In the genomic region with DNA sequence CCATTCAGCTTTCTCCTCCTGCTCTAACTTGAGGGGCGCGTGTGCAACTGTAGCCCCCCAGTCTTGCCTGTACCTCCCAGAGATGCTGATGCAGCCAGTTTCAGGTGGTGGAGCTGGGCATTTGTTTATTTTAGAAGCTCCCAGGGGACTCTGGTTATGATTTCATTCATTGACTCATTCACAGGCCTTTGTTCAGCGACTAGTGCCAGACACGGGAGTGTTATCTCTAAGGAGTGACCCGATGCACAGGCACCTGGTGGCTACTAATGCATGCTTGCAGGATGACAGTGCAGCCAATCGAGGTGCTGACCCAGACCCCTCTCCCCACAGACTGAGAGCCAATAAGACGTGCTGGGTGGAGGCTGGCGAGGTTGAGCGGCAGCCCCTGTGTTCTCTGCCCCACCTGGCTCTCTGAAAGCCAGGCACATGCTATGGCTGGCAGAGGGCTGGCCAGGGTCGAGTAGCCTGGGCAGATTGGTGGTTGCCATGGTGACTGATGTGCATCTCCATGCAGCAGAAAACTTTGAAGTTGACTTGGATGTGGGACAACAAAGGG, we compare ENCODE assay signal across 12 cellular contexts. TPM values are rescaled to one million over a fixed set of nuclear protein-coding genes. Genes with fewer than 3 reads are reported as not detected.
DNase-seq lines count a peak whose midpoint lies in the region; ATAC-seq, FAIRE-seq and TF ChIP-seq lines count a peak whose summit lies in the region.
"Had no signal": no experiment of that assay in that cellular context is flagged by ENCODE, and none has a peak within 500 bp of the region (broad histone marks: within the 10 kb centered on the region; RNA-seq: fewer than 3 reads in every experiment).

No MANE protein-coding gene starts in this region.

- H3K4me2 ChIP-seq in SK-N-SH (no peak overlapping the region), K562 (ENCODE audit: insufficient read depth, low read length) (no peak overlapping the region)

- BruUV-seq in K562 (replicated peaks; lab: Mats Ljungman, UMichigan): no TSS peak

- ATAC-seq in SK-N-SH treated with all-trans-retinoic acid at 6 μM for 48 hours (no peak), K562 (no peak), HG03196 (IDR thresholded peaks at IDR 0.05; ENCODE audit: unreplicated experiment) (no peak)
- ATAC-seq in stimulated activated naive CD8-positive, alpha-beta T cell treated with anti-CD3 and anti-CD28 coated beads, Interleukin-15, amount 100 ng/mL, for 72 hours: no peak
- ATAC-seq: left cardiac atrium had no signal

- 36% methylated on average over 10 of the region's 10 CpGs for WGBS in SK-N-SH (ENCODE audit: low lambda C conversion rate)
- WGBS in K562 (ENCODE audit: insufficient coverage, low coverage, missing lambda C conversion rate): 0% methylated on average over 5 of the region's 10 CpGs

- TF ChIP-seq RAD21 in SK-N-SH (IDR thresholded peaks at IDR 0.05; ENCODE audit: low read length) (no peak), K562 (CRISPR knock-in tag; conservative IDR thresholded peaks at IDR 0.05 in 1 of 2, IDR thresholded peaks at IDR 0.05 in 1 of 2) (no peak)

- H3K79me2 ChIP-seq in SK-N-SH (ENCODE audit: insufficient read depth) (no peaks in the 10 kb centered on the region), K562 (ENCODE audit: control insufficient read depth, insufficient read depth, low read length) (no peaks in the 10 kb centered on the region)

- H3K9me3 Mint-ChIP-seq in stimulated activated naive CD8-positive, alpha-beta T cell treated with anti-CD3 and anti-CD28 coated beads, Interleukin-15, amount 100 ng/mL, for 72 hours: no peaks in the 10 kb centered on the region

- no peaks in the 10 kb centered on the region for H3K9me3 ChIP-seq in SK-N-SH
- no peaks in the 10 kb centered on the region for H3K9me3 ChIP-seq in K562 (replicated peaks; ENCODE audit: control insufficient read depth, insufficient read depth, low read depth, low read length)

- H3K9ac ChIP-seq in SK-N-SH (no peak overlapping the region), K562 (ENCODE audit: insufficient read depth in 1 of 2, low read depth in 2 of 2, low read length in 2 of 2) (no peak overlapping the region)

- no peaks in the 10 kb centered on the region for H3K9me1 ChIP-seq in K562 (ENCODE audit: control insufficient read depth, insufficient read depth, low read length)

- peaks cover 13% of the 10 kb centered on the region for H3K4me1 Mint-ChIP-seq in stimulated activated naive CD8-positive, alpha-beta T cell treated with anti-CD3 and anti-CD28 coated beads, Interleukin-15, amount 100 ng/mL, for 72 hours

- TF ChIP-seq EP300 in SK-N-SH (IDR thresholded peaks at IDR 0.05; ENCODE audit: borderline replicate concordance in 1 of 2, low read depth in 1 of 2, low read length in 1 of 2): no peak
- no peak for TF ChIP-seq EP300 in K562 (IDR thresholded peaks at IDR 0.05; ENCODE audit: low read length)

- H3F3A ChIP-seq in SK-N-SH (replicated peaks; ENCODE audit: insufficient read depth): no peaks in the 10 kb centered on the region

- H3K9me2 ChIP-seq in SK-N-SH: no peaks in the 10 kb centered on the region

- no peak overlapping the region for H3K27ac Mint-ChIP-seq in stimulated activated naive CD8-positive, alpha-beta T cell treated with anti-CD3 and anti-CD28 coated beads, Interleukin-15, amount 100 ng/mL, for 72 hours

- H2AFZ ChIP-seq in SK-N-SH (ENCODE audit: low read depth) (no peak overlapping the region), K562 (ENCODE audit: low read depth, low read length) (no peak overlapping the region)

- CTCF ChIA-PET in SK-N-SH (lab: Yijun Ruan, JAX) (interaction anchor here (14.2 kb wide), 1 partner anchor 93 kb away, joined by 534 read pairs; no protein-coding TSS in a partner anchor), K562 (lab: Yijun Ruan, JAX; ENCODE audit: low intra/inter-chr PET ratio) (no interaction called here)

- POLR2A ChIA-PET in SK-N-SH (lab: Yijun Ruan, JAX) (no interaction called here), K562 (lab: Yijun Ruan, JAX) (no interaction called here)

- H3K27me3 Mint-ChIP-seq in stimulated activated naive CD8-positive, alpha-beta T cell treated with anti-CD3 and anti-CD28 coated beads, Interleukin-15, amount 100 ng/mL, for 72 hours: peaks cover 42% of the 10 kb centered on the region

- TF ChIP-seq POLR2A in K562 (conservative IDR thresholded peaks at IDR 0.05): no peak

- FAIRE-seq in K562 (lab: Jason Lieb, UNC): no peak

- no peak overlapping the region for H3K4me3 Mint-ChIP-seq in stimulated activated naive CD8-positive, alpha-beta T cell treated with anti-CD3 and anti-CD28 coated beads, Interleukin-15, amount 100 ng/mL, for 72 hours

- H3K4me1 ChIP-seq in SK-N-SH (ENCODE audit: control insufficient read depth in 1 of 2, insufficient read depth in 2 of 2, low read depth in 1 of 2, low read length in 1 of 2) (peaks cover 0 to 17% of the 10 kb centered on the region in 2 experiments; a peak in 1 of 4 replicates), K562 (replicated peaks in 1 of 2; ENCODE audit: control insufficient read depth in 2 of 2, insufficient read depth in 2 of 2, low read length in 2 of 2) (peaks cover 0 to 16% of the 10 kb centered on the region in 2 experiments; a peak in 3 of 5 replicates)

- no peaks in the 10 kb centered on the region for H4K20me1 ChIP-seq in SK-N-SH (ENCODE audit: insufficient read depth)
- H4K20me1 ChIP-seq in K562 (replicated peaks; ENCODE audit: control insufficient read depth, insufficient read depth, low read length): no peaks in the 10 kb centered on the region; the same call in 1 of the 2 replicates

- intact Hi-C loops in K562 (cut with micrococcal nuclease): no loop called here

- TF ChIP-seq CTCF in SK-N-SH (IDR thresholded peaks at IDR 0.05): no peak
- TF ChIP-seq CTCF in K562 (IDR thresholded peaks at IDR 0.05 in 2 of 3, conservative IDR thresholded peaks at IDR 0.05 in 1 of 3; ENCODE audit: insufficient read depth in 2 of 3, low read depth in 1 of 3, low read length in 3 of 3): no peak

- H3K27me3 ChIP-seq in SK-N-SH (ENCODE audit: insufficient read depth): no peaks in the 10 kb centered on the region
- peaks cover 3 to 27% of the 10 kb centered on the region in 2 experiments; a peak in 4 of 5 replicates for H3K27me3 ChIP-seq in K562 (ENCODE audit: control insufficient read depth in 2 of 2, insufficient read depth in 2 of 2, low read length in 2 of 2)

- peak; percentile 75 for DNase-seq in SK-N-SH
- peak; percentile 90 for DNase-seq in NCI-H146 (lab: John Stamatoyannopoulos, UW)
- DNase-seq in K562 (ENCODE audit: extremely low read depth in 1 of 4, low spot score in 3 of 4): no peak
- peak; percentile 60 for DNase-seq in retina
- DNase-seq in cortex of kidney (lab: John Stamatoyannopoulos, UW): no peak
- DNase-seq in stimulated activated naive CD8-positive, alpha-beta T cell treated with anti-CD3 and anti-CD28 coated beads, Interleukin-15, amount 100 ng/mL, for 72 hours: no peak
- DNase-seq: left cardiac atrium; stimulated activated CD4-positive, alpha-beta T cell treated with anti-CD3 and anti-CD28 coated beads, Interleukin-2, amount 100 ng/mL, for 48 hours had no signal

- H3K36me3 ChIP-seq in SK-N-SH (replicated peaks in 1 of 2; ENCODE audit: control insufficient read depth in 1 of 2, insufficient read depth in 2 of 2, low read length in 1 of 2) (no peaks in the 10 kb centered on the region), K562 (ENCODE audit: control insufficient read depth, insufficient read depth, low read length) (no peaks in the 10 kb centered on the region)

- H3K4me3 ChIP-seq in SK-N-SH (ENCODE audit: low read depth in 2 of 2, low read length in 1 of 2): no peak overlapping the region
- no peak overlapping the region for H3K4me3 ChIP-seq in K562

- in situ Hi-C loops in K562 (cut with MboI): loop anchor here (25.0 kb wide), 1 partner anchor 1016 kb away; no protein-coding TSS in a partner anchor

- H3K27ac ChIP-seq in SK-N-SH (ENCODE audit: low read depth in 2 of 2, low read length in 1 of 2) (peak overlapping the region in 1 of 2 experiments; percentile 22; a peak in 1 of 4 replicates), K562 (ENCODE audit: extremely low read depth, low read depth, low read length) (no peak overlapping the region)

RNA-seq across cellular contexts. Expression of a gene that starts 19.7 kb away (rescaled TPM):
- polyA plus RNA-seq in SK-N-SH (2012; rRNA removed): 0.02 TPM in 1 of 2 replicates, not detected in the other
- under 0.01 and 0.01 TPM in 2 replicates for polyA plus RNA-seq in SK-N-SH (2012; cell fraction: cytosol; rRNA removed)
- 0.02 and 0.06 TPM in 2 replicates for polyA plus RNA-seq in SK-N-SH (2012; cell fraction: nucleus; rRNA removed)
- not detected in 2 replicates for total RNA-seq in K562 (2011; cell fraction: chromatin; rRNA removed; ENCODE audit: low replicate concordance)
- total RNA-seq in K562 (2011; cell fraction: nucleolus; rRNA removed): not detected in 2 replicates
- not detected in 2 replicates for total RNA-seq in K562 (2011; cell fraction: nucleoplasm; rRNA removed)
- 0.05 and 0.37 TPM in 2 replicates for total RNA-seq in K562 (2014; rRNA removed)
- total RNA-seq in K562 (2014; rRNA removed; fragmentation: Illumina TruSeq; extraction: Trizol): 0.40 and 0.45 TPM in 2 replicates
- total RNA-seq in K562 (2015; rRNA removed; fragmentation: Illumina TruSeq; extraction: Trizol): 0.87 and 1.1 TPM in 2 replicates
- 0.40 and 0.45 TPM in 2 replicates for total RNA-seq in K562 (2021)
- polyA plus RNA-seq in K562 (2011; rRNA removed): 0.03 and 0.07 TPM in 2 replicates
- polyA plus RNA-seq in K562 (2011; cell fraction: cytosol; rRNA removed): 0.01 TPM in 1 of 2 replicates, not detected in the other
- polyA plus RNA-seq in K562 (2011; cell fraction: nucleus; rRNA removed): 0.03 and 0.04 TPM in 2 replicates
- 3.2 and 3.7 TPM in 2 replicates for polyA plus RNA-seq in K562 (2012)
- polyA plus RNA-seq in K562 (2014; fragmentation: Illumina TruSeq; extraction: Trizol): 0.22 and 0.49 TPM in 2 replicates
- polyA plus RNA-seq in K562 (2014; fragmentation: Nextera tagmentation; extraction: Ambion mirVana): 1 to 10 TPM; 3.8 to 5.4 TPM
- polyA plus RNA-seq in K562 (2014; rRNA removed): 0.05 and 0.25 TPM in 2 replicates
- polyA minus RNA-seq in K562 (2011; rRNA and poly(A)+ RNA removed): 0.03 and 0.07 TPM in 2 replicates
- not detected in 2 replicates for polyA minus RNA-seq in K562 (2011; cell fraction: cytosol; rRNA and poly(A)+ RNA removed)
- polyA minus RNA-seq in K562 (2011; cell fraction: nucleus; rRNA and poly(A)+ RNA removed): 0.11 TPM in 1 of 2 replicates, not detected in the other

RNA-seq across cellular contexts. Expression of a gene that starts 23.9 kb away (rescaled TPM):
- not detected in 2 replicates for polyA plus RNA-seq in SK-N-SH (2012; rRNA removed)
- polyA plus RNA-seq in SK-N-SH (2012; cell fraction: cytosol; rRNA removed): not detected in 2 replicates
- polyA plus RNA-seq in SK-N-SH (2012; cell fraction: nucleus; rRNA removed): not detected in 2 replicates
- not detected in 2 replicates for total RNA-seq in K562 (2011; cell fraction: chromatin; rRNA removed; ENCODE audit: low replicate concordance)
- total RNA-seq in K562 (2011; cell fraction: nucleolus; rRNA removed): not detected in 2 replicates
- total RNA-seq in K562 (2011; cell fraction: nucleoplasm; rRNA removed): not detected in 2 replicates
- total RNA-seq in K562 (2014; rRNA removed): not detected in 2 replicates
- total RNA-seq in K562 (2014; rRNA removed; fragmentation: Illumina TruSeq; extraction: Trizol): not detected in 2 replicates
- not detected in 2 replicates for total RNA-seq in K562 (2015; rRNA removed; fragmentation: Illumina TruSeq; extraction: Trizol)
- total RNA-seq in K562 (2021): not detected in 2 replicates
- polyA plus RNA-seq in K562 (2011; rRNA removed): not detected in 2 replicates
- polyA plus RNA-seq in K562 (2011; cell fraction: cytosol; rRNA removed): not detected in 2 replicates
- polyA plus RNA-seq in K562 (2011; cell fraction: nucleus; rRNA removed): not detected in 2 replicates
- polyA plus RNA-seq in K562 (2012): not detected in 2 replicates
- not detected in 2 replicates for polyA plus RNA-seq in K562 (2014; fragmentation: Illumina TruSeq; extraction: Trizol)
- polyA plus RNA-seq in K562 (2014; fragmentation: Nextera tagmentation; extraction: Ambion mirVana): not detected
- not detected in 2 replicates for polyA plus RNA-seq in K562 (2014; rRNA removed)
- polyA minus RNA-seq in K562 (2011; rRNA and poly(A)+ RNA removed): not detected in 2 replicates
- polyA minus RNA-seq in K562 (2011; cell fraction: cytosol; rRNA and poly(A)+ RNA removed): not detected in 2 replicates
- not detected in 2 replicates for polyA minus RNA-seq in K562 (2011; cell fraction: nucleus; rRNA and poly(A)+ RNA removed)
- total RNA-seq: epithelial cell of proximal tubule, left cardiac atrium, omental fat pad had no signal

Comparison
In these comparisons a context has a peak if more than half of its experiments do, and no peak if none do; other contexts are left out.
1. DNase-seq: peak in SK-N-SH (single experiment), NCI-H146 (single experiment) and retina (single experiment); none in K562 (0 of 4), cortex of kidney (single experiment) and stimulated activated naive CD8-positive, alpha-beta T cell treated with anti-CD3 and anti-CD28 coated beads, Interleukin-15, amount 100 ng/mL, for 72 hours (0 of 2).